In the genomic region with DNA sequence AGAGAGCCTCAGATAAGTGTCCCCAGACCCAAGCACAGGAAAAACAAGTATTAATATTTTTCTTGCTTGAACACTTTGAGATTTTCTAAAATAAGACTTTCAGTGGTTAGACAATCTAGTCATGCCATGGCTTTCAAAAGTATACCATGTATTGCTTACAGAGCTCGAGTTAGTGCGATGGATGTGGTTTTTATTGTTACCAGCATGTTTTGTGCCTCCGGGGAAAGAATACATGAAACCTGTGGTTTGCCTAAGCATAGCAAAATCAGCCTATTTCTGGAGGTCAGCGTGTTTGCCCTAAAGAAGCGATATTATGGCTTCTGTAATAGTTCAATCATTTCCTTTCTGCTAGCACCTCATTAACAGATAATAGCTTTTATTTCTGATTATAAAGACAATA, we compare ENCODE assay signal across 16 cellular contexts. TPM values are rescaled to one million over a fixed set of nuclear protein-coding genes. Genes with fewer than 3 reads are reported as not detected.
DNase-seq lines count a peak whose midpoint lies in the region; ATAC-seq, FAIRE-seq and TF ChIP-seq lines count a peak whose summit lies in the region.
"Had no signal": no experiment of that assay in that cellular context is flagged by ENCODE, and none has a peak within 500 bp of the region (broad histone marks: within the 10 kb centered on the region; RNA-seq: fewer than 3 reads in every experiment).

No MANE protein-coding gene starts in this region.

- ATAC-seq in GM19351 (IDR thresholded peaks at IDR 0.05; ENCODE audit: unreplicated experiment) = peak; percentile 69
- peak; percentile 75 for ATAC-seq in HG03108 (IDR thresholded peaks at IDR 0.05; ENCODE audit: unreplicated experiment)
- no peak for ATAC-seq in HG03097 (IDR thresholded peaks at IDR 0.05; ENCODE audit: low FRiP score, unreplicated experiment)

- no peak overlapping the region for H3K4me3 Mint-ChIP-seq in activated T-helper 2 cell treated with anti-CD3 and anti-CD28 coated beads, Interferon-gamma antibody, Interleukin-2, Interleukin-4, amounts not matched to agents 10 μg/mL and 5 μg/mL and 100 μg/mL, durations not matched to agents 14 hours and 24 hours and 36 hours (ENCODE audit: low read depth)

- H3K27ac Mint-ChIP-seq in activated T-helper 2 cell treated with anti-CD3 and anti-CD28 coated beads, Interferon-gamma antibody, Interleukin-2, Interleukin-4, amounts not matched to agents 10 μg/mL and 5 μg/mL and 100 μg/mL, durations not matched to agents 14 hours and 24 hours and 36 hours = no peak overlapping the region

- H3K36me3 Mint-ChIP-seq in activated T-helper 2 cell treated with anti-CD3 and anti-CD28 coated beads, Interferon-gamma antibody, Interleukin-2, Interleukin-4, amounts not matched to agents 10 μg/mL and 5 μg/mL and 100 μg/mL, durations not matched to agents 14 hours and 24 hours and 36 hours (ENCODE audit: low read depth) = no peaks in the 10 kb centered on the region

- FAIRE-seq in GM12891 (lab: Jason Lieb, UNC) = peak; percentile 9
- FAIRE-seq: colon had no signal

- intact Hi-C loops in activated T-helper 2 cell treated with anti-CD3 and anti-CD28 coated beads, Interferon-gamma antibody, Interleukin-2, Interleukin-4, amounts not matched to agents 10 μg/mL and 5 μg/mL and 100 μg/mL, durations not matched to agents 14 hours and 24 hours and 36 hours (cut with micrococcal nuclease) = loop anchor here (10.0 kb wide), 1 partner anchor 55 kb away; no protein-coding TSS in a partner anchor

- DNase-seq in GM12891 (ENCODE audit: insufficient read length, low spot score) = no peak
- peak; percentile 59 for DNase-seq in fibroblast of peridontal ligament (ENCODE audit: extremely low read depth)
- DNase-seq in activated T-helper 2 cell treated with anti-CD3 and anti-CD28 coated beads, Interferon-gamma antibody, Interleukin-2, Interleukin-4, amounts not matched to agents 10 μg/mL and 5 μg/mL and 100 μg/mL, durations not matched to agents 14 hours and 24 hours and 36 hours (ENCODE audit: low spot score) = no peak
- no peak for DNase-seq in GM19238 (ENCODE audit: insufficient read length, low spot score)
- DNase-seq in NK-92 treated with Interleukin-12 subunit alpha and Interleukin-12 subunit beta, amount 100 ng/mL, for 24 hours (lab: John Stamatoyannopoulos, UW) = no peak
- DNase-seq: activated CD4-positive, alpha-beta T cell treated with anti-CD3 and anti-CD28 coated beads for 48 hours; adrenal gland; Kasumi-1; kidney glomerular epithelial cell; NCI-H524 treated with DMSO at 0.1 percent for 48 hours; Peyer's patch; upper lobe of left lung had no signal

- no peaks in the 10 kb centered on the region for H3K4me1 Mint-ChIP-seq in activated T-helper 2 cell treated with anti-CD3 and anti-CD28 coated beads, Interferon-gamma antibody, Interleukin-2, Interleukin-4, amounts not matched to agents 10 μg/mL and 5 μg/mL and 100 μg/mL, durations not matched to agents 14 hours and 24 hours and 36 hours (ENCODE audit: low read depth)

- TF ChIP-seq POLR2A in GM12891 (IDR thresholded peaks at IDR 0.05; ENCODE audit: low read depth, low read length) = no peak

- no peaks in the 10 kb centered on the region for H3K27me3 Mint-ChIP-seq in activated T-helper 2 cell treated with anti-CD3 and anti-CD28 coated beads, Interferon-gamma antibody, Interleukin-2, Interleukin-4, amounts not matched to agents 10 μg/mL and 5 μg/mL and 100 μg/mL, durations not matched to agents 14 hours and 24 hours and 36 hours (ENCODE audit: low read depth)

- H3K9me3 Mint-ChIP-seq in activated T-helper 2 cell treated with anti-CD3 and anti-CD28 coated beads, Interferon-gamma antibody, Interleukin-2, Interleukin-4, amounts not matched to agents 10 μg/mL and 5 μg/mL and 100 μg/mL, durations not matched to agents 14 hours and 24 hours and 36 hours = no peaks in the 10 kb centered on the region

TF ChIP-seq in GM12891, 5 proteins besides CTCF, POLR2A, EP300 and RAD21:
- TF ChIP-seq SPI1 (IDR thresholded peaks at IDR 0.05; ENCODE audit: low read depth, low read length) (no peak), POU2F2 (IDR thresholded peaks at IDR 0.05; ENCODE audit: low read depth, low read length) (peak; percentile 48; the same call in 1 of the 2 replicates)

RNA-seq across cellular contexts. Expression of a gene that starts 21.6 kb away (rescaled TPM):
- polyA plus RNA-seq in GM12891 (2012; ENCODE audit: low read depth, missing spikeins) = 0.40 TPM
- total RNA-seq in activated T-helper 2 cell treated with anti-CD3 and anti-CD28 coated beads, Interferon-gamma antibody, Interleukin-2, Interleukin-4, amounts not matched to agents 10 μg/mL and 5 μg/mL and 100 μg/mL, durations not matched to agents 14 hours and 24 hours and 36 hours = not detected in 2 replicates
